In the genomic region with DNA sequence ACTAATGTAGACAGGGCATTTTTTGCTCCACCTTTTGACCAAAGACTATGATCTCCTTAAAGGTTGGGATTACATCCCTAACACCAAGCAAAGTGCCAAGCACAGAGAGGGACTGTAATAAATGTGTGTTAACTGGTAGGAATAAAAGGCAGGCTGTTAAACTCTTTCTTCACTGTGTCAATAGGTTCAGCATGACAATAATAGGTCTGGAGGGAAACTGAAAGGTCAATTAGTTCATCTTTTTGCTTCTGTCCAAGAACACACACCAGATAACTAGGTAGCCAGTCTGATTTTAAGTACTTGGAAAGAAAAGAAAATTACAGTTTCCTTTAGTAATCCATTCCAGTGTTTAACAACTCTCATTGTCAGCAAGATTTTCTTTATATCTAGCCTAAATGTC, we compare ENCODE assay signal across 20 cellular contexts.
"Had no signal": no experiment of that assay in that cellular context is flagged by ENCODE, and none has a peak within 500 bp of the region (broad histone marks: within the 10 kb centered on the region; RNA-seq: fewer than 3 reads in every experiment).

No MANE protein-coding gene starts in this region.

- H3K4me3 ChIP-seq: gastrocnemius medialis, pancreas, tibial artery had no signal

- H3K27me3 ChIP-seq: gastrocnemius medialis, pancreas, tibial artery had no signal

- ATAC-seq: activated CD4-positive, alpha-beta T cell treated with anti-CD3 and anti-CD28 coated beads for 36 hours; esophagus mucosa; gastrocnemius medialis; natural killer cell; pancreas; right cardiac atrium had no signal

- H3K4me1 ChIP-seq: gastrocnemius medialis, pancreas, tibial artery had no signal

- FAIRE-seq: endothelial cell of umbilical vein, pancreas had no signal

- H3K9me3 ChIP-seq: gastrocnemius medialis, pancreas, tibial artery had no signal

- DNase-seq: activated B cell treated with CpG ODN at 0.5 μM for 24 hours; activated CD4-positive, alpha-beta T cell treated with anti-CD3 and anti-CD28 coated beads for 36 hours; activated CD4-positive, alpha-beta T cell treated with anti-CD3 and anti-CD28 coated beads, Interleukin-2, amount 50 U/mL, for 4 hours; activated CD8-positive, alpha-beta memory T cell treated with anti-CD3 and anti-CD28 coated beads for 24 hours; activated naive CD4-positive, alpha-beta T cell treated with Interleukin-2 at 50 U/mL for 16 hours; activated naive CD8-positive, alpha-beta T cell treated with anti-CD3 and anti-CD28 coated beads for 36 hours; activated T-cell treated with anti-CD3 and anti-CD28 coated beads, Interleukin-2, amount 50 U/mL, for 48 hours; central memory CD4-positive, alpha-beta T cell; dermis blood vessel endothelial cell; effector memory CD4-positive, alpha-beta T cell; gastrocnemius medialis; hypothalamus; midbrain; natural killer cell; pancreas; right cardiac atrium; stimulated activated CD4-positive, alpha-beta T cell treated with anti-CD3 and anti-CD28 coated beads, Interleukin-12 subunit alpha, Interleukin-12 subunit beta, amount 100 ng/mL, for 4 hours; tibial artery had no signal

- H3K27ac ChIP-seq: gastrocnemius medialis, pancreas, tibial artery had no signal

- H3K36me3 ChIP-seq: gastrocnemius medialis, pancreas, tibial artery had no signal
